In the genomic region with DNA sequence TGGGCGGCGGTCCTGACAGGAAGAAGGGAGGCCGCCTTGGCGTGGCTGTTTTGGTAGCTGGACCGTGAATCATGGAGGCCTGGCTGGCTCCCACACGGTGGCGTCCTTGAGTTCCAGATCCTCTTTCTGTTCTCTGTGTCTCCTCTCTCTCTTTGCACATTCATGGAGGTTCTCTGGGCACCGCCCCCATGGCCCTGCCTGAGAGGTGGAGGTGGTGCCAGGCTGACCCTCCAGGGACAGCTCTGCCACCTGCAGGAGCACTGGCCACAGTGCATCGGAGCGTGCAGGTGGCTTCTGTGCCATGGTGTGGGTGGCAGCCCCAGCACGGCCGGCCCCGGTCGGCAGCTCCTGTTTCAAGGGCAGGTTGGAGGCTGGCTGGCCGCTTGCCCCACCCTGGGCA, we compare ENCODE assay signal across 9 cellular contexts. TPM values are rescaled to one million over a fixed set of nuclear protein-coding genes. Genes with fewer than 3 reads are reported as not detected.
DNase-seq lines count a peak whose midpoint lies in the region; ATAC-seq and FAIRE-seq lines count a peak whose summit lies in the region.
"Not testable (repeated sequence)": the region's sequence is repeated elsewhere in the genome, so short reads cannot be mapped to it uniquely, and the experiment has no call there.
"Had no signal": no experiment of that assay in that cellular context is flagged by ENCODE, and none has a peak within 500 bp of the region (broad histone marks: within the 10 kb centered on the region; RNA-seq: fewer than 3 reads in every experiment).

No MANE protein-coding gene starts in this region.

- not testable (repeated sequence) for H3K9me3 ChIP-seq in T-helper 17 cell (ENCODE audit: control insufficient read depth, low read length, poor library complexity, severe bottlenecking)

- not testable (repeated sequence) for H3K27me3 Mint-ChIP-seq in T-helper 17 cell; activated T-cell treated with anti-CD3 and anti-CD28 coated beads, Interleukin-2, amount 50 U/mL, for 4 hours (ENCODE audit: low read depth); effector memory CD8-positive, alpha-beta T cell

- H3K9me3 Mint-ChIP-seq in activated T-cell treated with anti-CD3 and anti-CD28 coated beads, Interleukin-2, amount 50 U/mL, for 4 hours; effector memory CD8-positive, alpha-beta T cell: not testable (repeated sequence)

- ATAC-seq in GM18511 (IDR thresholded peaks at IDR 0.05; ENCODE audit: unreplicated experiment) (peak; percentile 55), HG03196 (IDR thresholded peaks at IDR 0.05; ENCODE audit: unreplicated experiment) (peak; percentile 45), T-helper 17 cell (peak; percentile 70), left lobe of liver (peak; percentile 72)
- peak; percentile 27 to 35 for ATAC-seq in activated T-cell treated with anti-CD3 and anti-CD28 coated beads, Interleukin-2, amount 50 U/mL, for 4 hours
- peak; percentile 50 for ATAC-seq in effector memory CD8-positive, alpha-beta T cell (replicated peaks)

- FAIRE-seq in A204.1 (lab: Jason Lieb, UNC), result peak; percentile 65

- H3K4me3 Mint-ChIP-seq in T-helper 17 cell; activated T-cell treated with anti-CD3 and anti-CD28 coated beads, Interleukin-2, amount 50 U/mL, for 4 hours; effector memory CD8-positive, alpha-beta T cell: not testable (repeated sequence)

- not testable (repeated sequence) for H3K4me1 Mint-ChIP-seq in T-helper 17 cell; activated T-cell treated with anti-CD3 and anti-CD28 coated beads, Interleukin-2, amount 50 U/mL, for 4 hours (ENCODE audit: low read depth); effector memory CD8-positive, alpha-beta T cell (ENCODE audit: low read depth in 2 of 2)

- not testable (repeated sequence) for H3K36me3 Mint-ChIP-seq in T-helper 17 cell (ENCODE audit: low read depth); activated T-cell treated with anti-CD3 and anti-CD28 coated beads, Interleukin-2, amount 50 U/mL, for 4 hours (ENCODE audit: insufficient read depth); effector memory CD8-positive, alpha-beta T cell (ENCODE audit: insufficient read depth)

- H3K27ac Mint-ChIP-seq in T-helper 17 cell; effector memory CD8-positive, alpha-beta T cell: not testable (repeated sequence)

- peak in 1 of 3 donors; percentile 40 for DNase-seq in T-helper 17 cell
- peak; percentile 16 for DNase-seq in activated T-cell treated with anti-CD3 and anti-CD28 coated beads, Interleukin-2, amount 50 U/mL, for 4 hours
- DNase-seq in effector memory CD8-positive, alpha-beta T cell, result peak in 1 of 3 experiments; percentile 14
- DNase-seq in left lobe of liver (ENCODE audit: low spot score), result not testable (repeated sequence)
- DNase-seq in stimulated activated CD8-positive, alpha-beta memory T cell treated with anti-CD3 and anti-CD28 coated beads, Interleukin-4, amount 100 ng/mL, for 24 hours (ENCODE audit: low read depth), result peak; percentile 11

RNA-seq across cellular contexts. Expression of a gene that starts 4.6 kb away (rescaled TPM):
- total RNA-seq in T-helper 17 cell (10 to 100 TPM; 39.8 to 50.5 TPM), left lobe of liver (41.2 TPM)
- total RNA-seq in activated T-cell treated with anti-CD3 and anti-CD28 coated beads, Interleukin-2, amount 50 U/mL, for 4 hours, result 10 to 100 TPM in 1 of 3 donors, 1 to 10 TPM in 2; 7.3 to 63.8 (median 9.3) TPM
- total RNA-seq: ascending aorta had no signal

RNA-seq across cellular contexts. Expression of a gene that starts 30.8 kb away (rescaled TPM):
- 10 to 100 TPM; 21.9 to 28.7 TPM for total RNA-seq in T-helper 17 cell
- 100 to 1,000 TPM in 1 of 3 donors, 10 to 100 TPM in 2; 24.6 to 145 (median 27.1) TPM for total RNA-seq in activated T-cell treated with anti-CD3 and anti-CD28 coated beads, Interleukin-2, amount 50 U/mL, for 4 hours
- total RNA-seq in left lobe of liver, result 4.8 TPM
